5 cellular contexts compared by ENCODE assay signal in genomic region chr1:85138439-85138838, GRCh38.
DNase-seq lines count a peak whose midpoint lies in the region; ATAC-seq and TF ChIP-seq lines count a peak whose summit lies in the region.
"Not testable (repeated sequence)": the region's sequence is repeated elsewhere in the genome, so short reads cannot be mapped to it uniquely, and the experiment has no call there.

No MANE protein-coding gene starts in this region.

- not testable (repeated sequence) for H3K23ac ChIP-seq in trophoblast cell (ENCODE audit: low read length)

- H2BK120ac ChIP-seq in trophoblast cell (ENCODE audit: insufficient read depth, low read length, poor library complexity) = not testable (repeated sequence)

- H3K4me1 Mint-ChIP-seq in endodermal cell = peaks cover 13% of the 10 kb centered on the region

- not testable (repeated sequence) for H3K4me2 ChIP-seq in trophoblast cell (ENCODE audit: low read length)

- not testable (repeated sequence) for H3K36me3 Mint-ChIP-seq in endodermal cell (ENCODE audit: low read depth)

- H4K8ac ChIP-seq in trophoblast cell (ENCODE audit: low read depth, low read length) = not testable (repeated sequence)

- H3K27ac Mint-ChIP-seq in endodermal cell = not testable (repeated sequence)

- H2BK12ac ChIP-seq in trophoblast cell (ENCODE audit: low read length) = not testable (repeated sequence)

- not testable (repeated sequence) for H3K9ac ChIP-seq in endodermal cell (ENCODE audit: extremely low read depth, low read length, poor library complexity, severe bottlenecking); trophoblast cell (ENCODE audit: low read length)

- peak; percentile 46 to 65 for ATAC-seq in lower lobe of right lung
- not testable (repeated sequence) for ATAC-seq in upper lobe of right lung

- not testable (repeated sequence) for H3K4me3 ChIP-seq in endodermal cell (ENCODE audit: low read length); lower lobe of right lung; trophoblast cell (ENCODE audit: low read depth, low read length); upper lobe of right lung

- intact Hi-C loops in lower lobe of right lung (cut with DNase I); upper lobe of right lung (cut with DNase I): not testable (repeated sequence)

- peak; percentile 36 for TF ChIP-seq CTCF in endodermal cell (conservative IDR thresholded peaks at IDR 0.05)
- TF ChIP-seq CTCF in lower lobe of right lung (IDR thresholded peaks at IDR 0.05) = not testable (repeated sequence)
- TF ChIP-seq CTCF in upper lobe of right lung (IDR thresholded peaks at IDR 0.05) = peak; percentile 7

- H3K27me3 ChIP-seq in endodermal cell (ENCODE audit: control insufficient read depth, insufficient read depth, low read length, poor library complexity, severe bottlenecking); lower lobe of right lung (ENCODE audit: low read depth); trophoblast cell (ENCODE audit: insufficient read depth, low read length); upper lobe of right lung: not testable (repeated sequence)

- H2AK5ac ChIP-seq in trophoblast cell (ENCODE audit: low read length) = not testable (repeated sequence)

- H4K12ac ChIP-seq in trophoblast cell (ENCODE audit: low read depth, low read length) = not testable (repeated sequence)

- DNase-seq in DMS53 (lab: John Stamatoyannopoulos, UW) (peak; percentile 12), lower lobe of right lung (peak; percentile 75), trophoblast cell (peak; percentile 42 to 44), upper lobe of right lung (peak; percentile 82)
- DNase-seq in endodermal cell = not testable (repeated sequence)

- not testable (repeated sequence) for H3K9me3 ChIP-seq in endodermal cell (ENCODE audit: control insufficient read depth, low read length); lower lobe of right lung; trophoblast cell (ENCODE audit: insufficient read depth, low read depth, low read length); upper lobe of right lung

- H3K79me2 ChIP-seq in trophoblast cell (ENCODE audit: control insufficient read depth, insufficient read depth, low read length, poor library complexity) = not testable (repeated sequence)

- H4K91ac ChIP-seq in trophoblast cell (ENCODE audit: low read depth, low read length) = not testable (repeated sequence)

- not testable (repeated sequence) for H3K9me3 Mint-ChIP-seq in endodermal cell

- H3K27ac ChIP-seq in endodermal cell (ENCODE audit: low read depth, low read length); trophoblast cell (ENCODE audit: low read depth, low read length); upper lobe of right lung: not testable (repeated sequence)
- H3K27ac ChIP-seq in lower lobe of right lung = peak overlapping the region; percentile 63

- not testable (repeated sequence) for H2BK5ac ChIP-seq in trophoblast cell (ENCODE audit: low read depth, low read length, poor library complexity)

- not testable (repeated sequence) for H3K4me1 ChIP-seq in endodermal cell (ENCODE audit: control insufficient read depth, insufficient read depth, low read length)
- H3K4me1 ChIP-seq in lower lobe of right lung (peaks cover 24% of the 10 kb centered on the region), trophoblast cell (ENCODE audit: control insufficient read depth in 1 of 2, insufficient read depth in 2 of 2, low read length in 2 of 2) (peaks cover 6 to 11% of the 10 kb centered on the region in 2 experiments), upper lobe of right lung (peaks cover 25% of the 10 kb centered on the region)

- not testable (repeated sequence) for H3K27me3 Mint-ChIP-seq in endodermal cell (ENCODE audit: insufficient read depth)

- not testable (repeated sequence) for H3K14ac ChIP-seq in trophoblast cell (ENCODE audit: low read length)

- H3K36me3 ChIP-seq in endodermal cell (ENCODE audit: control insufficient read depth, insufficient read depth, low read length); lower lobe of right lung; trophoblast cell (ENCODE audit: control insufficient read depth in 1 of 2, insufficient read depth in 2 of 2, low read length in 2 of 2); upper lobe of right lung: not testable (repeated sequence)

- H3K79me1 ChIP-seq in trophoblast cell (ENCODE audit: low read length) = not testable (repeated sequence)

- not testable (repeated sequence) for H3K4me3 Mint-ChIP-seq in endodermal cell

- H2AFZ ChIP-seq in trophoblast cell (ENCODE audit: insufficient read depth, low read length, poor library complexity) = not testable (repeated sequence)

- 96 to 100% methylated on average over 2 to 5 of the region's 5 CpGs for WGBS in endodermal cell (ENCODE audit: insufficient coverage in 1 of 2, insufficient read length in 1 of 2), 2 experiments
- WGBS in trophoblast cell (ENCODE audit: extremely low coverage, insufficient coverage, insufficient read length) = no CpG with 5 or more reads among the region's 5 CpGs

- not testable (repeated sequence) for H3K4ac ChIP-seq in trophoblast cell (ENCODE audit: low read depth, low read length)

- not testable (repeated sequence) for H3K18ac ChIP-seq in trophoblast cell (ENCODE audit: low read length)
